ENCODE assay signal across 18 cellular contexts in genomic region chr2:29744976-29745375, GRCh38.
A peak's percentile ranks its signal among the peaks of the same experiment; 100 is the strongest.
DNase-seq lines count a peak whose midpoint lies in the region; ATAC-seq and TF ChIP-seq lines count a peak whose summit lies in the region.
"Had no signal": no experiment of that assay in that cellular context is flagged by ENCODE, and none has a peak within 500 bp of the region (broad histone marks: within the 10 kb centered on the region; RNA-seq: fewer than 3 reads in every experiment).

No MANE protein-coding gene starts in this region.

- peak overlapping the region; percentile 74 for H3K4me2 ChIP-seq in OCI-LY3 (ENCODE audit: low read length)

- peak overlapping the region; percentile 25; the same call in 1 of the 2 replicates for H3K9ac ChIP-seq in OCI-LY3 (ENCODE audit: low read length)

- H3K36me3 ChIP-seq in OCI-LY3 (replicated peaks; ENCODE audit: low read depth, low read length) (no peaks in the 10 kb centered on the region), uterus (no peaks in the 10 kb centered on the region)
- H3K36me3 ChIP-seq: pancreas, Peyer's patch, suprapubic skin had no signal

- no peaks in the 10 kb centered on the region for H3K79me2 ChIP-seq in OCI-LY3 (ENCODE audit: low read length)

- intact Hi-C loops in uterus (cut with DNase I; ENCODE audit: low total_unique reads): no loop called here

- no peak for TF ChIP-seq CTCF in OCI-LY3 (IDR thresholded peaks at IDR 0.05; ENCODE audit: low read depth, low read length)
- TF ChIP-seq CTCF in uterus (IDR thresholded peaks at IDR 0.05): no peak

- H3K27me3 ChIP-seq in OCI-LY3 (ENCODE audit: low read depth, low read length) (0 out of 2 replicates have a peak, but pooled peaks cover 4% of the 10 kb centered on the region), uterus (no peaks in the 10 kb centered on the region)
- H3K27me3 ChIP-seq: pancreas, Peyer's patch, suprapubic skin had no signal

- no peak for TF ChIP-seq POLR2A in uterus (IDR thresholded peaks at IDR 0.05)

- H3K9me3 ChIP-seq in OCI-LY3 (ENCODE audit: insufficient read depth, low read length): no peaks in the 10 kb centered on the region
- no peaks in the 10 kb centered on the region for H3K9me3 ChIP-seq in uterus
- H3K9me3 ChIP-seq: pancreas, Peyer's patch, suprapubic skin had no signal

- no peaks in the 10 kb centered on the region for H4K20me1 ChIP-seq in OCI-LY3 (ENCODE audit: insufficient read depth, low read length)

- ATAC-seq in GM19043 (IDR thresholded peaks at IDR 0.05; ENCODE audit: low read depth, unreplicated experiment) (peak; percentile 53), GM21576 (IDR thresholded peaks at IDR 0.05; ENCODE audit: unreplicated experiment) (peak; percentile 78), HG03045 (IDR thresholded peaks at IDR 0.05; ENCODE audit: unreplicated experiment) (peak; percentile 70)
- ATAC-seq: activated CD4-positive, alpha-beta T cell treated with anti-CD3 and anti-CD28 coated beads for 36 hours; activated T-cell treated with anti-CD3 and anti-CD28 coated beads, Interleukin-2, amount 50 U/mL, for 4 hours; K562; pancreas had no signal

- DNase-seq in EL (no peak), NCI-H2081 treated with DMSO at 0.1 percent for 48 hours (lab: John Stamatoyannopoulos, UW) (no peak), uterus (no peak), NCI-H187 treated with DMSO at 0.1 percent for 48 hours (lab: John Stamatoyannopoulos, UW) (no peak)
- DNase-seq: activated CD4-positive, alpha-beta T cell treated with anti-CD3 and anti-CD28 coated beads for 36 hours; activated T-cell treated with anti-CD3 and anti-CD28 coated beads, Interleukin-2, amount 50 U/mL, for 4 hours; CD4-positive, CD25-positive, alpha-beta regulatory T cell; NCI-H146; NCI-H526; pancreas; Peyer's patch had no signal

- H3K4me1 ChIP-seq in OCI-LY3 (ENCODE audit: low read length) (peaks cover 49% of the 10 kb centered on the region), uterus (no peaks in the 10 kb centered on the region)
- H3K4me1 ChIP-seq: pancreas, Peyer's patch, suprapubic skin had no signal

- H2AFZ ChIP-seq in OCI-LY3 (ENCODE audit: low read depth, low read length): no peak overlapping the region

- H3K27ac ChIP-seq in OCI-LY3 (ENCODE audit: low read length) (peak overlapping the region; percentile 42; the same call in 1 of the 2 replicates), uterus (no peak overlapping the region)
- H3K27ac ChIP-seq: epithelial cell of prostate, pancreas, Peyer's patch, suprapubic skin had no signal

- H3K4me3 ChIP-seq in OCI-LY3 (ENCODE audit: low read length): peak overlapping the region; percentile 41; the same call in 1 of the 2 replicates
- H3K4me3 ChIP-seq in uterus: no peak overlapping the region
- H3K4me3 ChIP-seq: K562, pancreas, Peyer's patch, suprapubic skin had no signal
